22 cellular contexts compared by ENCODE assay signal in genomic region chr5:107724642-107725041, GRCh38. TPM values are rescaled to one million over a fixed set of nuclear protein-coding genes. Genes with fewer than 3 reads are reported as not detected.
DNase-seq lines count a peak whose midpoint lies in the region; ATAC-seq, FAIRE-seq and TF ChIP-seq lines count a peak whose summit lies in the region.
"Had no signal": no experiment of that assay in that cellular context is flagged by ENCODE, and none has a peak within 500 bp of the region (broad histone marks: within the 10 kb centered on the region; RNA-seq: fewer than 3 reads in every experiment).

No MANE protein-coding gene starts in this region.

- H2BK5ac ChIP-seq in IMR-90 (ENCODE audit: low read depth, low read length, poor library complexity, severe bottlenecking) (no peak overlapping the region), mesenchymal stem cell (ENCODE audit: low read depth, low read length, poor library complexity, severe bottlenecking) (no peak overlapping the region)

- H4K20me1 ChIP-seq in IMR-90 (ENCODE audit: insufficient read depth, low read length) (no peaks in the 10 kb centered on the region), endothelial cell of umbilical vein (replicated peaks; ENCODE audit: control insufficient read depth, extremely low read depth, insufficient read depth, low read length) (no peaks in the 10 kb centered on the region)

- no peak overlapping the region for H3K4me2 ChIP-seq in IMR-90 (ENCODE audit: low read depth, low read length)
- H3K4me2 ChIP-seq in endothelial cell of umbilical vein (ENCODE audit: insufficient read depth, low read length): no peak overlapping the region
- H3K4me2 ChIP-seq in mesenchymal stem cell (ENCODE audit: low read length, poor library complexity, severe bottlenecking): no peak overlapping the region
- H3K4me2 ChIP-seq: GM23338 had no signal

- H3K27me3 ChIP-seq in IMR-90 (ENCODE audit: control insufficient read depth, insufficient read depth, low read length): no peaks in the 10 kb centered on the region
- no peaks in the 10 kb centered on the region for H3K27me3 ChIP-seq in endothelial cell of umbilical vein (ENCODE audit: control insufficient read depth in 2 of 2, insufficient read depth in 2 of 2, low read length in 2 of 2)
- no peaks in the 10 kb centered on the region for H3K27me3 ChIP-seq in mesenchymal stem cell (ENCODE audit: control insufficient read depth in 1 of 2, insufficient read depth in 1 of 2, low read length in 2 of 2)
- H3K27me3 ChIP-seq: MG63, SJSA1 had no signal

- H3K4me3 ChIP-seq in IMR-90 (ENCODE audit: insufficient read depth, low read depth, low read length) (no peak overlapping the region), endothelial cell of umbilical vein (replicated peaks in 1 of 3; ENCODE audit: insufficient read depth in 1 of 3, low read depth in 1 of 3, low read length in 3 of 3) (no peak overlapping the region), mesenchymal stem cell (ENCODE audit: insufficient read depth in 1 of 2, low read depth in 1 of 2, low read length in 2 of 2) (no peak overlapping the region)
- H3K4me3 ChIP-seq: GM23338, K562, MG63, SJSA1 had no signal

- H3K79me1 ChIP-seq in IMR-90 (ENCODE audit: low read depth in 1 of 2, low read length in 2 of 2) (no peaks in the 10 kb centered on the region), mesenchymal stem cell (replicated peaks; ENCODE audit: low read length, poor library complexity, severe bottlenecking) (no peaks in the 10 kb centered on the region)

- no peak overlapping the region for H3K27ac Mint-ChIP-seq in activated naive CD4-positive, alpha-beta T cell treated with anti-CD3 and anti-CD28 coated beads, Interleukin-2, amount 50 U/mL, for 72 hours
- H3K27ac Mint-ChIP-seq: CD4-positive, alpha-beta memory T cell; GM23338 had no signal

- no peak for TF ChIP-seq RAD21 in IMR-90 (IDR thresholded peaks at IDR 0.05; ENCODE audit: low read length)

- in situ Hi-C loops in IMR-90 (cut with MboI; ENCODE audit: low sequenced_read_pairs): no loop called here

- H3K36me3 Mint-ChIP-seq in activated naive CD4-positive, alpha-beta T cell treated with anti-CD3 and anti-CD28 coated beads, Interleukin-2, amount 50 U/mL, for 72 hours: peaks cover 0 to 28% of the 10 kb centered on the region in 2 donors
- H3K36me3 Mint-ChIP-seq: CD4-positive, alpha-beta memory T cell had no signal

- H2BK15ac ChIP-seq in IMR-90 (ENCODE audit: low read depth, low read length) (no peak overlapping the region), mesenchymal stem cell (ENCODE audit: low read depth, poor library complexity, severe bottlenecking) (no peak overlapping the region)

- H4K8ac ChIP-seq in IMR-90 (ENCODE audit: low read depth in 2 of 2, low read length in 2 of 2) (no peak overlapping the region), mesenchymal stem cell (ENCODE audit: low read length) (no peak overlapping the region)

- H4K91ac ChIP-seq in IMR-90 (ENCODE audit: insufficient read depth, low read depth, low read length): no peak overlapping the region
- H4K91ac ChIP-seq in mesenchymal stem cell (ENCODE audit: low read length): no peak overlapping the region

- DNase-seq in IMR-90 (no peak), endothelial cell of umbilical vein (ENCODE audit: low read depth, low spot score) (no peak), myocyte (ENCODE audit: low read depth) (peak; percentile 18), mesenchymal stem cell (no peak), HPDE6-E6E7 (ENCODE audit: extremely low spot score) (no peak)
- no peak for DNase-seq in activated naive CD4-positive, alpha-beta T cell treated with anti-CD3 and anti-CD28 coated beads, Interleukin-2, amount 50 U/mL, for 72 hours (ENCODE audit: low spot score in 2 of 2)
- DNase-seq: C1 segment of cervical spinal cord; CD4-positive, alpha-beta memory T cell; COR-L47; DMS53; MG63; NCI-H1105 treated with DMSO at 0.1 percent for 48 hours; NCI-H2029; NCI-H446; NCI-H526 treated with DMSO at 0.1 percent for 48 hours; Right ventricle myocardium superior; RPMI8226 had no signal

- H3K9me3 ChIP-seq in IMR-90 (ENCODE audit: control insufficient read depth, insufficient read depth, low read length) (no peaks in the 10 kb centered on the region), endothelial cell of umbilical vein (replicated peaks; ENCODE audit: control insufficient read depth, insufficient read depth, low read length) (no peaks in the 10 kb centered on the region), mesenchymal stem cell (ENCODE audit: control insufficient read depth, low read length) (peaks cover 13% of the 10 kb centered on the region)

- H3K9me1 ChIP-seq in IMR-90 (ENCODE audit: insufficient read depth, low read length) (no peaks in the 10 kb centered on the region), endothelial cell of umbilical vein (replicated peaks; ENCODE audit: control insufficient read depth, extremely low read depth, insufficient read depth, low read length) (no peaks in the 10 kb centered on the region)

- dilution Hi-C loops in IMR-90 (cut with HindIII; ENCODE audit: low sequenced_read_pairs, unreplicated experiment): no loop called here
- dilution Hi-C loops in endothelial cell of umbilical vein (cut with MboI; ENCODE audit: extremely low pct_ligation_motif_present, low sequenced_read_pairs): no loop called here

- H3K36me3 ChIP-seq in IMR-90 (ENCODE audit: control insufficient read depth, insufficient read depth, low read length) (no peaks in the 10 kb centered on the region), endothelial cell of umbilical vein (ENCODE audit: control insufficient read depth in 2 of 2, extremely low read depth in 1 of 2, insufficient read depth in 2 of 2, low read length in 2 of 2) (no peaks in the 10 kb centered on the region), mesenchymal stem cell (ENCODE audit: control insufficient read depth in 1 of 2, insufficient read depth in 2 of 2, low read depth in 1 of 2, low read length in 2 of 2) (no peaks in the 10 kb centered on the region)
- H3K36me3 ChIP-seq: MG63, SJSA1 had no signal

- peaks cover 39% of the 10 kb centered on the region in 2 donors for H3K9me3 Mint-ChIP-seq in activated naive CD4-positive, alpha-beta T cell treated with anti-CD3 and anti-CD28 coated beads, Interleukin-2, amount 50 U/mL, for 72 hours

- no peak overlapping the region for H2BK120ac ChIP-seq in IMR-90 (ENCODE audit: low read depth, low read length)
- H2BK120ac ChIP-seq in mesenchymal stem cell (ENCODE audit: low read depth, low read length): no peak overlapping the region

- BruUV-seq in IMR-90 (replicated peaks; lab: Mats Ljungman, UMichigan): no TSS peak
- BruUV-seq in endothelial cell of umbilical vein (replicated peaks; lab: Mats Ljungman, UMichigan): no TSS peak

- intact Hi-C loops in IMR-90 (cut with micrococcal nuclease) (no loop called here), endothelial cell of umbilical vein (cut with micrococcal nuclease) (no loop called here)

- H4K5ac ChIP-seq in IMR-90 (ENCODE audit: low read depth, low read length): no peak overlapping the region

- TF ChIP-seq CTCF in IMR-90 (conservative IDR thresholded peaks at IDR 0.05; ENCODE audit: low read depth, low read length) (no peak), endothelial cell of umbilical vein (IDR thresholded peaks at IDR 0.05; ENCODE audit: extremely low read depth in 1 of 2, insufficient read depth in 1 of 2, low read depth in 1 of 2, low read length in 2 of 2) (no peak)

- peak overlapping the region; percentile 19 for H2AK9ac ChIP-seq in IMR-90 (replicated peaks; ENCODE audit: low read depth, low read length, poor library complexity)

- H3K79me2 ChIP-seq in endothelial cell of umbilical vein (ENCODE audit: control insufficient read depth, insufficient read depth, low read length): no peaks in the 10 kb centered on the region

- H3K18ac ChIP-seq in IMR-90 (ENCODE audit: low read depth, low read length) (no peak overlapping the region), mesenchymal stem cell (ENCODE audit: low read depth in 1 of 2, low read length in 2 of 2) (no peak overlapping the region)

- no peak for ATAC-seq in IMR-90 (ENCODE audit: low read depth)
- no peak for ATAC-seq in GM21367 (IDR thresholded peaks at IDR 0.05; ENCODE audit: unreplicated experiment)
- ATAC-seq in activated naive CD4-positive, alpha-beta T cell treated with anti-CD3 and anti-CD28 coated beads, Interleukin-2, amount 50 U/mL, for 72 hours: no peak
- ATAC-seq: GM23338, HCT116, K562 had no signal

- no peak for FAIRE-seq in endothelial cell of umbilical vein (lab: Jason Lieb, UNC)
- FAIRE-seq: K562 had no signal

- TF ChIP-seq POLR2A in IMR-90 (IDR thresholded peaks at IDR 0.05; ENCODE audit: low read depth, low read length) (no peak), endothelial cell of umbilical vein (IDR thresholded peaks at IDR 0.05; ENCODE audit: low read depth, low read length) (no peak)

- CTCF ChIA-PET in IMR-90 (lab: Yijun Ruan, JAX) (no interaction called here), endothelial cell of umbilical vein (lab: Charles Lee) (no interaction called here)

- H3K9ac ChIP-seq in IMR-90 (ENCODE audit: low read depth, low read length) (no peak overlapping the region), endothelial cell of umbilical vein (replicated peaks; ENCODE audit: extremely low read depth, insufficient read depth, low read length) (no peak overlapping the region), mesenchymal stem cell (ENCODE audit: low read length) (no peak overlapping the region)

- H2BK20ac ChIP-seq in IMR-90 (ENCODE audit: low read depth, low read length): no peak overlapping the region

- H3K23ac ChIP-seq in IMR-90 (ENCODE audit: low read depth, low read length) (no peak overlapping the region), mesenchymal stem cell (ENCODE audit: low read length in 2 of 2) (no peak overlapping the region)

- H3K4me1 ChIP-seq in IMR-90 (ENCODE audit: control insufficient read depth, insufficient read depth, low read length) (no peaks in the 10 kb centered on the region), endothelial cell of umbilical vein (ENCODE audit: control insufficient read depth, extremely low read depth, insufficient read depth, low read length) (no peaks in the 10 kb centered on the region), mesenchymal stem cell (ENCODE audit: control insufficient read depth, insufficient read depth, low read depth, low read length) (no peaks in the 10 kb centered on the region)
- H3K4me1 ChIP-seq: SJSA1 had no signal

- POLR2A ChIA-PET in IMR-90 (lab: Charles Lee; ENCODE audit: unreplicated experiment): no interaction called here
- POLR2A ChIA-PET in endothelial cell of umbilical vein (lab: Charles Lee): no interaction called here

- H2AK5ac ChIP-seq in IMR-90 (ENCODE audit: low read depth, low read length) (no peak overlapping the region), mesenchymal stem cell (ENCODE audit: low read length, severe bottlenecking) (no peak overlapping the region)

- no peak overlapping the region for H2BK12ac ChIP-seq in mesenchymal stem cell (ENCODE audit: low read length in 2 of 2)

- H3K4ac ChIP-seq in IMR-90 (ENCODE audit: low read depth, low read length) (no peak overlapping the region), mesenchymal stem cell (ENCODE audit: low read depth in 1 of 2, low read length in 2 of 2) (no peak overlapping the region)

- H3K14ac ChIP-seq in IMR-90 (replicated peaks; ENCODE audit: low read depth, low read length) (no peak overlapping the region), mesenchymal stem cell (ENCODE audit: low read length in 2 of 2) (no peak overlapping the region)

- H3K56ac ChIP-seq in IMR-90 (ENCODE audit: extremely low read depth, insufficient read depth, low read length): no peak overlapping the region

- no peak overlapping the region for H3K27ac ChIP-seq in IMR-90 (ENCODE audit: insufficient read depth, low read length)
- H3K27ac ChIP-seq in endothelial cell of umbilical vein (ENCODE audit: insufficient read depth, low read depth, low read length): no peak overlapping the region
- H3K27ac ChIP-seq in mesenchymal stem cell (ENCODE audit: low read length, poor library complexity, severe bottlenecking): no peak overlapping the region
- H3K27ac ChIP-seq: SJSA1 had no signal

- WGBS in IMR-90 (ENCODE audit: extremely low coverage in 2 of 2, insufficient read length in 1 of 2), 2 experiments: 71% methylated on average over 11 of the region's 26 CpGs; no CpG with 5 or more reads in 1 of the 2 experiments
- WGBS in mesenchymal stem cell: 76% methylated on average over 26 of the region's 26 CpGs

- no peak overlapping the region for H2AFZ ChIP-seq in IMR-90 (replicated peaks; ENCODE audit: low read length, poor library complexity)
- peak overlapping the region; percentile 51 for H2AFZ ChIP-seq in endothelial cell of umbilical vein (ENCODE audit: low read depth, low read length)
- no peak overlapping the region for H2AFZ ChIP-seq in mesenchymal stem cell (ENCODE audit: low read depth, low read length)

RNA-seq across cellular contexts. Expression of gene EFNA5, which starts 53.9 kb away (rescaled TPM):
- 1.6 and 2.2 TPM in 2 replicates for total RNA-seq in IMR-90 (2012; rRNA removed)
- 1.4 and 1.5 TPM in 2 replicates for polyA plus RNA-seq in IMR-90 (2012; rRNA removed)
- polyA plus RNA-seq in IMR-90 (2012; cell fraction: cytosol; rRNA removed): 0.65 and 1.3 TPM in 2 replicates
- 1.1 and 3.6 TPM in 2 replicates for polyA plus RNA-seq in IMR-90 (2012; cell fraction: nucleus; rRNA removed; ENCODE audit: low replicate concordance)
- total RNA-seq in endothelial cell of umbilical vein: 22.1 and 22.6 TPM in 2 replicates
- 9.9 and 13.6 TPM in 2 replicates for polyA plus RNA-seq in endothelial cell of umbilical vein
- 7.1 and 8.8 TPM in 2 replicates for polyA plus RNA-seq in endothelial cell of umbilical vein (2011; cell fraction: cytosol; rRNA removed)
- 14.3 and 17.1 TPM in 2 replicates for polyA plus RNA-seq in endothelial cell of umbilical vein (2011; cell fraction: nucleus; rRNA removed)
- 6.3 and 10.6 TPM in 2 replicates for polyA plus RNA-seq in endothelial cell of umbilical vein (2012)
- polyA minus RNA-seq in endothelial cell of umbilical vein: 30.5 and 31.4 TPM in 2 replicates
- 8.0 TPM for polyA minus RNA-seq in endothelial cell of umbilical vein (2011; cell fraction: cytosol; rRNA and poly(A)+ RNA removed)
- polyA minus RNA-seq in endothelial cell of umbilical vein (2011; cell fraction: nucleus; rRNA and poly(A)+ RNA removed): 44.3 and 44.4 TPM in 2 replicates
- 8.2 and 18.2 TPM in 2 replicates for total RNA-seq in myocyte
- 8.2 TPM for polyA plus RNA-seq in myocyte (2012)
- 3.6 TPM for polyA plus RNA-seq in mesenchymal stem cell (2013, experiment 1 of 2)
- 4.0 TPM for polyA plus RNA-seq in mesenchymal stem cell (2013, experiment 2 of 2)
- total RNA-seq in activated naive CD4-positive, alpha-beta T cell treated with anti-CD3 and anti-CD28 coated beads, Interleukin-2, amount 50 U/mL, for 72 hours: not detected
- total RNA-seq: CD4-positive, alpha-beta memory T cell; K562 had no signal
- polyA plus RNA-seq: CD4-positive, alpha-beta memory T cell had no signal
